ENCODE assay signal across 8 cellular contexts in the genomic region with DNA sequence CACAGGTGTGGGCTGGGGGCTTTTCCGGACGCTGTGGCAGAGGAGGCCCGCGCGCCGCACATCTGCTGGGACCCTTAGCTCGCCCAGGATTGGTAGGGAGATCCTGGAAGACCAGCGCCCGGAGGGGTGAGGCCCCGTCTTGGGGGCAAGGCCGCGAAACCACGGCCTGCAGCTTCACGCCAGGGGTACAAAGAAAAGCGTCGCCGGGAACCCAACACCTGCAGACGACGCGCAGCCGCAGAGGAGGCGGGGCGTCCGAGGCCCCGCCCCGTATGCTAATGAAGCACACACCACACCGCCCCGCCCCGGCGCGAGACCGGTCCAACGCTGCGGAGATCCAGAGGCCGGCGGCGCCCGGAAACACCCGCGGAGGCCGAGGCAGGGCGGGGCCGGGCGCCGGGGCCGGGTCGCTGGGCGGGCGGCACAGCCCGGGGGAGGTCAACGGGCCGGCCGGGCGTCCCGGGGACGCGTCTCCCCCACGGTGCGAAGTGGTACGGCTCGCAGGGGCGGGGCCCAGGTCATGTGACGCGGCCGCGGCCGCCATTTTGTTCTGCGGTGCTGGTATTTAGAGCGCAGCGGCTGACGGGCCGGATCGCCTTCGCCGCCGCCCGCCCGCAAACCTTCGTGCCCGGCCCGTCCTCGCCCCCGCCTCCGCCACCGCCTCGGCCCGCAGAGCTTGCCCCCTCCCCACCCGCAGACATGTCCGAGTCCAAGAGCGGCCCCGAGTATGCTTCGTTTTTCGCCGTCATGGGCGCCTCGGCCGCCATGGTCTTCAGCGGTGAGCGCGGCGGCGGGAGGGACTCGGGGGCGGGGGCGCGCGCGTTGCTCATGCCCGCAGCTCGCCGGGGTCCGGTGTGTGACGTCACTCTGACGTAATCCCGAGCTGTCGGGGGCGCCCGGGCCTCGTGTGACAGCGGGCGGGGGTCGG. TPM values are rescaled to one million over a fixed set of nuclear protein-coding genes. Genes with fewer than 3 reads are reported as not detected.
DNase-seq lines count a peak whose midpoint lies in the region; ATAC-seq and TF ChIP-seq lines count a peak whose summit lies in the region.

TSS of gene ATP6V0C (plus strand) at position 548 of the 928 bp plus-strand sequence. CDS start at position 700, 152 bp downstream.

- DNase-seq in NCI-H2029 (lab: John Stamatoyannopoulos, UW) (peak; percentile 92), T-helper 9 cell (peak; percentile 87), astrocyte of the cerebellum (ENCODE audit: low read depth) (peak; percentile 52), hepatocyte (ENCODE audit: low spot score) (peak; percentile 98), retinal pigment epithelial cell (ENCODE audit: low read depth) (peak; percentile 62), cortex of kidney (lab: John Stamatoyannopoulos, UW) (no peak)

- H3K4me3 ChIP-seq in astrocyte of the cerebellum (ENCODE audit: low read depth, low read length) (peak within 1 kb of the TSS; percentile 52), hepatocyte (peak within 1 kb of the TSS; percentile 99), retinal pigment epithelial cell (ENCODE audit: low read length) (peak within 1 kb of the TSS; percentile 91)

- peak within 1 kb of the TSS; percentile 98 for H3K4me2 ChIP-seq in hepatocyte

- no peaks in the 10 kb centered on the region for H3K9me3 ChIP-seq in hepatocyte (ENCODE audit: low read depth)

- no peaks in the 10 kb centered on the region for H3K27me3 ChIP-seq in hepatocyte

- peaks cover 44% of the 10 kb centered on the region for H4K20me1 ChIP-seq in hepatocyte (ENCODE audit: insufficient read depth, poor library complexity, severe bottlenecking)

- peak within 1 kb of the TSS; percentile 100 for H3K27ac ChIP-seq in hepatocyte

- no peak for TF ChIP-seq CTCF in astrocyte of the cerebellum (IDR thresholded peaks at IDR 0.05; ENCODE audit: low read depth, low read length, missing control alignments)
- TF ChIP-seq CTCF in hepatocyte (IDR thresholded peaks at IDR 0.05; ENCODE audit: poor library complexity), result no peak
- no peak for TF ChIP-seq CTCF in retinal pigment epithelial cell (conservative IDR thresholded peaks at IDR 0.05; ENCODE audit: low read depth, low read length)

- no peaks in the 10 kb centered on the region for H3K9me2 ChIP-seq in hepatocyte (replicated peaks; ENCODE audit: insufficient read depth)

- in situ Hi-C loops in astrocyte of the cerebellum (cut with HindIII; ENCODE audit: low sequenced_read_pairs), result no loop called here

- H3K79me2 ChIP-seq in hepatocyte, result peaks cover 49% of the 10 kb centered on the region

- H2AFZ ChIP-seq in hepatocyte, result peak within 1 kb of the TSS; percentile 71

- WGBS in hepatocyte (ENCODE audit: low lambda C conversion rate, missing lambda C conversion rate), result under 1% methylated on average over 37 of the region's 122 CpGs

- H3K36me3 ChIP-seq in hepatocyte (replicated peaks; ENCODE audit: insufficient read depth, low read depth), result no peaks in the 10 kb centered on the region

- peaks cover 29% of the 10 kb centered on the region for H3K4me1 ChIP-seq in hepatocyte (ENCODE audit: insufficient read depth)

- ATAC-seq in GM18511 (IDR thresholded peaks at IDR 0.05; ENCODE audit: unreplicated experiment) (peak; percentile 61), HG02973 (IDR thresholded peaks at IDR 0.05; ENCODE audit: unreplicated experiment) (peak; percentile 49)

RNA-seq across cellular contexts. Expression of gene ATP6V0C, which starts in this region (rescaled TPM):
- 81.4 and 89.8 TPM in 2 replicates for total RNA-seq in hepatocyte
- 375 and 385 TPM in 2 replicates for polyA plus RNA-seq in hepatocyte
